ENCODE assay signal across 8 cellular contexts in genomic region chr6:132218063-132218696, GRCh38.
A peak's percentile ranks its signal among the peaks of the same experiment; 100 is the strongest.
DNase-seq lines count a peak whose midpoint lies in the region; ATAC-seq, FAIRE-seq and TF ChIP-seq lines count a peak whose summit lies in the region.
"Had no signal": no experiment of that assay in that cellular context is flagged by ENCODE, and none has a peak within 500 bp of the region (broad histone marks: within the 10 kb centered on the region; RNA-seq: fewer than 3 reads in every experiment).

No MANE protein-coding gene starts in this region.

- no peak overlapping the region for H4K8ac ChIP-seq in mesendoderm (ENCODE audit: low read depth, low read length)

- H3K27me3 Mint-ChIP-seq in endodermal cell (ENCODE audit: insufficient read depth): peaks cover 2% of the 10 kb centered on the region

- no peaks in the 10 kb centered on the region for H3K79me1 ChIP-seq in mesendoderm (ENCODE audit: low read length)

- no peak overlapping the region for H2AFZ ChIP-seq in parathyroid adenoma

- WGBS in endodermal cell (ENCODE audit: insufficient coverage in 1 of 2, insufficient read length in 1 of 2), 2 experiments: 78 to 80% methylated on average over 2 of the region's 5 CpGs
- WGBS in mesendoderm (ENCODE audit: extremely low coverage, insufficient coverage, low lambda C conversion rate): no CpG with 5 or more reads among the region's 5 CpGs

- H3K18ac ChIP-seq in mesendoderm (ENCODE audit: low read length): no peak overlapping the region

- FAIRE-seq in GM19239 (lab: Jason Lieb, UNC): peak; percentile 4

- H3K9ac ChIP-seq in endodermal cell (ENCODE audit: extremely low read depth, low read length, poor library complexity, severe bottlenecking) (no peak overlapping the region), parathyroid adenoma (no peak overlapping the region), mesendoderm (ENCODE audit: low read length) (no peak overlapping the region)

- no peak overlapping the region for H3K27ac Mint-ChIP-seq in endodermal cell

- no peak overlapping the region for H3K4me3 ChIP-seq in endodermal cell (ENCODE audit: low read length)
- H3K4me3 ChIP-seq in parathyroid adenoma (ENCODE audit: low read depth, low read length): no peak overlapping the region
- H3K4me3 ChIP-seq in mesendoderm (ENCODE audit: low read length): no peak overlapping the region

- H3K9me3 ChIP-seq in endodermal cell (ENCODE audit: control insufficient read depth, low read length) (no peaks in the 10 kb centered on the region), parathyroid adenoma (ENCODE audit: control insufficient read depth, low read length) (no peaks in the 10 kb centered on the region)
- H3K9me3 ChIP-seq: neutrophil had no signal

- no peak overlapping the region for H2BK5ac ChIP-seq in mesendoderm (ENCODE audit: low read length)

- no peak for ATAC-seq in GM21423 (IDR thresholded peaks at IDR 0.05; ENCODE audit: unreplicated experiment)

- no peaks in the 10 kb centered on the region for H3K4me1 ChIP-seq in endodermal cell (ENCODE audit: control insufficient read depth, insufficient read depth, low read length)
- H3K4me1 ChIP-seq in parathyroid adenoma: no peaks in the 10 kb centered on the region
- no peaks in the 10 kb centered on the region for H3K4me1 ChIP-seq in mesendoderm (ENCODE audit: control insufficient read depth, low read depth, low read length)

- no peak overlapping the region for H2BK15ac ChIP-seq in mesendoderm (replicated peaks; ENCODE audit: low read depth)

- H3K56ac ChIP-seq in mesendoderm (ENCODE audit: low read length): no peak overlapping the region

- no peaks in the 10 kb centered on the region for H3K36me3 Mint-ChIP-seq in endodermal cell (ENCODE audit: low read depth)

- no peak overlapping the region for H3K4me3 Mint-ChIP-seq in endodermal cell

- H3K4ac ChIP-seq in mesendoderm (ENCODE audit: low read depth, low read length): no peak overlapping the region

- DNase-seq in GM19239 (ENCODE audit: insufficient read length, low spot score) (no peak), NCI-H748 (lab: John Stamatoyannopoulos, UW; ENCODE audit: unreplicated experiment) (peak; percentile 24), endodermal cell (no peak), mesendoderm (no peak)
- no peak for DNase-seq in activated CD8-positive, alpha-beta memory T cell treated with anti-CD3 and anti-CD28 coated beads, Interleukin-2, amount 50 U/mL, for 48 hours

- H3K4me1 Mint-ChIP-seq in endodermal cell: no peaks in the 10 kb centered on the region

- H2BK120ac ChIP-seq in mesendoderm (ENCODE audit: low read depth, low read length): no peak overlapping the region

- no peaks in the 10 kb centered on the region for H3K36me3 ChIP-seq in endodermal cell (ENCODE audit: control insufficient read depth, insufficient read depth, low read length)
- no peaks in the 10 kb centered on the region for H3K36me3 ChIP-seq in parathyroid adenoma (ENCODE audit: control insufficient read depth, insufficient read depth, low read length)
- H3K36me3 ChIP-seq in mesendoderm (ENCODE audit: control insufficient read depth, insufficient read depth, low read length): no peaks in the 10 kb centered on the region
- H3K36me3 ChIP-seq: neutrophil had no signal

- H3K4me2 ChIP-seq in parathyroid adenoma (ENCODE audit: low read length) (no peak overlapping the region), mesendoderm (ENCODE audit: low read length) (no peak overlapping the region)

- H2AK5ac ChIP-seq in mesendoderm (ENCODE audit: low read length): no peak overlapping the region

- H3K27ac ChIP-seq in endodermal cell (ENCODE audit: low read depth, low read length) (no peak overlapping the region), parathyroid adenoma (no peak overlapping the region), mesendoderm (ENCODE audit: low read depth, low read length) (no peak overlapping the region)
- H3K27ac ChIP-seq: neutrophil had no signal

- TF ChIP-seq CTCF in endodermal cell (conservative IDR thresholded peaks at IDR 0.05) (peak; percentile 79), parathyroid adenoma (IDR thresholded peaks at IDR 0.05) (peak; percentile 48)

- H4K5ac ChIP-seq in mesendoderm (ENCODE audit: low read length): no peak overlapping the region

- H3K23ac ChIP-seq in mesendoderm (ENCODE audit: low read length): no peak overlapping the region

- H3K79me2 ChIP-seq in parathyroid adenoma (no peaks in the 10 kb centered on the region), mesendoderm (ENCODE audit: control insufficient read depth, insufficient read depth, low read length) (no peaks in the 10 kb centered on the region)

- H3K27me3 ChIP-seq in endodermal cell (ENCODE audit: control insufficient read depth, insufficient read depth, low read length, poor library complexity, severe bottlenecking) (no peaks in the 10 kb centered on the region), parathyroid adenoma (ENCODE audit: control insufficient read depth, insufficient read depth, low read length) (no peaks in the 10 kb centered on the region), mesendoderm (ENCODE audit: insufficient read depth, low read length, poor library complexity) (no peaks in the 10 kb centered on the region)
- H3K27me3 ChIP-seq: neutrophil had no signal

- no peaks in the 10 kb centered on the region for H3K9me3 Mint-ChIP-seq in endodermal cell
